In the genomic region with DNA sequence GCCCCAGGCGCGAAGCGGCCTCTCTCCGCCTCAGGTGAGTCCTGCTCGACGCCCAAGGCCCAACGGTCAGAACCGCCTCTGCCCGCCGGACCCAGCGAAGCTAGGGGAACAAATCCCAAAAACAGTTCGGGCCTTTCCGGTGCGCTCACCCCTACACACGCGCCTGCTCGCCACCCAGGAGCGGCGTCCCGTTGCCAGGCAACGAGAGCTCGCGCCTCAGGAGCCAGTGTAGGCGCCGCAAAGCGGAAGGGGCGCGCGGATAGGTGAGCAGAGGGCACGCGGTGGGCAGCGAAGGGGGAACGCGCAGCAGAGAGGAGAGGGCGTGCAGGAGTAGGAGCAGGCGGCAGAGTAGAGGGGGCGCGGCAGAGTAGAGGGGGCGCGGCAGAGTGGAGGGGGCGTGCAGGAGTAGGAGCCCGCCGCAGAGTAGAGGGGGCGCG, we compare ENCODE assay signal across 8 cellular contexts. TPM values are rescaled to one million over a fixed set of nuclear protein-coding genes. Genes with fewer than 3 reads are reported as not detected.
A peak's percentile ranks its signal among the peaks of the same experiment; 100 is the strongest.
DNase-seq lines count a peak whose midpoint lies in the region; ATAC-seq lines count a peak whose summit lies in the region.

DYDC1 (minus strand) TSS at position 193 of the 437 bp plus-strand sequence. CDS start 4,154 bp downstream, outside the sequence.
DYDC2 (plus strand) TSS at position 219 of the 437 bp plus-strand sequence. CDS start 5,663 bp downstream, outside the sequence.

- ATAC-seq in GM21381 (IDR thresholded peaks at IDR 0.05; ENCODE audit: unreplicated experiment), result peak; percentile 84
- ATAC-seq in Right ventricle myocardium superior (ENCODE audit: poor library complexity), result peak; percentile 85
- ATAC-seq in HG03378 (IDR thresholded peaks at IDR 0.05; ENCODE audit: unreplicated experiment), result no peak

- peak; percentile 75 for DNase-seq in CD1c-positive myeloid dendritic cell (ENCODE audit: extremely low spot score)
- peak; percentile 67 for DNase-seq in NCI-H146 treated with DMSO at 0.1 percent for 48 hours (lab: John Stamatoyannopoulos, UW; ENCODE audit: unreplicated experiment)
- peak; percentile 67 to 75 for DNase-seq in activated T-cell treated with anti-CD3 and anti-CD28 coated beads, Interleukin-2, amount 50 U/mL, for 48 hours
- peak; percentile 69 for DNase-seq in Right ventricle myocardium superior
- peak in 7 of 10 donors; percentile 31 to 93 (median 57) for DNase-seq in posterior cingulate gyrus
- DNase-seq in SHP77 (lab: John Stamatoyannopoulos, UW), result no peak

- intact Hi-C loops in Right ventricle myocardium superior (cut with DNase I) (no loop called here), posterior cingulate gyrus (cut with DNase I) (no loop called here)

RNA-seq across cellular contexts. Expression of gene DYDC1, which starts in this region (rescaled TPM):
- not detected for total RNA-seq in Right ventricle myocardium superior

RNA-seq across cellular contexts. Expression of gene DYDC2, which starts in this region (rescaled TPM):
- total RNA-seq in Right ventricle myocardium superior, result not detected

Comparison
In these comparisons a context has a peak if more than half of its experiments do, and no peak if none do; other contexts are left out.
1. Peak in DNase-seq and ATAC-seq in Right ventricle myocardium superior; RNA of the genes that start here not detected or under 1 TPM.
2. DNase-seq: peak in CD1c-positive myeloid dendritic cell (single experiment), NCI-H146 treated with DMSO at 0.1 percent for 48 hours (single experiment), activated T-cell treated with anti-CD3 and anti-CD28 coated beads, Interleukin-2, amount 50 U/mL, for 48 hours (2 of 2) and posterior cingulate gyrus (7 of 10); none in SHP77 (0 of 2).